In genomic region chr10:89238956-89239713, GRCh38 we compare ENCODE assay signal across 14 cellular contexts. TPM values are rescaled to one million over a fixed set of nuclear protein-coding genes. Genes with fewer than 3 reads are reported as not detected.
"Had no signal": no experiment of that assay in that cellular context is flagged by ENCODE, and none has a peak within 500 bp of the region (broad histone marks: within the 10 kb centered on the region; RNA-seq: fewer than 3 reads in every experiment).

No MANE protein-coding gene starts in this region.

- H3K27ac ChIP-seq: brain microvascular endothelial cell, neutrophil, suprapubic skin, upper lobe of right lung had no signal

- H3K9me3 ChIP-seq: neutrophil, suprapubic skin, upper lobe of right lung had no signal

- ATAC-seq: naive thymus-derived CD4-positive, alpha-beta T cell; upper lobe of right lung had no signal

- H3K27me3 ChIP-seq: brain microvascular endothelial cell, neutrophil, suprapubic skin, upper lobe of right lung had no signal

- H3K4me3 ChIP-seq: lung, smooth muscle cell, suprapubic skin, upper lobe of right lung had no signal

- DNase-seq: activated CD4-positive, alpha-beta T cell treated with anti-CD3 and anti-CD28 coated beads, Interleukin-2, amount 50 U/mL, for 4 hours; activated gamma-delta T cell; activated T-cell treated with anti-CD3 and anti-CD28 coated beads, Interleukin-2, amount 50 U/mL, for 24 hours; amygdala; brain microvascular endothelial cell; foreskin melanocyte; head of caudate nucleus; naive thymus-derived CD4-positive, alpha-beta T cell; T-helper 2 cell; upper lobe of right lung had no signal

- H3K36me3 ChIP-seq: neutrophil had no signal

RNA-seq across cellular contexts. Expression of gene CH25H, which starts 32.0 kb away (rescaled TPM):
- total RNA-seq: smooth muscle cell had no signal
- polyA plus RNA-seq: smooth muscle cell had no signal
